ENCODE assay signal across 9 cellular contexts in genomic region chr9:94656190-94656589, GRCh38. TPM values are rescaled to one million over a fixed set of nuclear protein-coding genes. Genes with fewer than 3 reads are reported as not detected.
DNase-seq lines count a peak whose midpoint lies in the region; ATAC-seq, FAIRE-seq and TF ChIP-seq lines count a peak whose summit lies in the region.
"Had no signal": no experiment of that assay in that cellular context is flagged by ENCODE, and none has a peak within 500 bp of the region (broad histone marks: within the 10 kb centered on the region; RNA-seq: fewer than 3 reads in every experiment).

No MANE protein-coding gene starts in this region.

- H3K4me2 ChIP-seq in K562 (ENCODE audit: insufficient read depth, low read length): no peak overlapping the region; the same call in 1 of the 2 replicates

- H3K27me3 ChIP-seq in K562 (ENCODE audit: control insufficient read depth in 2 of 2, insufficient read depth in 2 of 2, low read length in 2 of 2) (peaks cover 40 to 58% of the 10 kb centered on the region in 2 experiments), Caco-2 (replicated peaks; ENCODE audit: control insufficient read depth, insufficient read depth, low read length) (no peaks in the 10 kb centered on the region)
- H3K27me3 ChIP-seq: SJSA1 had no signal

- TF ChIP-seq EP300 in K562 (IDR thresholded peaks at IDR 0.05; ENCODE audit: low read length): no peak

- no TSS peak for BruUV-seq in K562 (replicated peaks; lab: Mats Ljungman, UMichigan)
- BruUV-seq in Caco-2 (replicated peaks; lab: Mats Ljungman, UMichigan): no TSS peak

- H3K27ac ChIP-seq in K562 (ENCODE audit: extremely low read depth, low read depth, low read length): no peak overlapping the region
- H3K27ac ChIP-seq: SJSA1 had no signal

- CTCF ChIA-PET in K562 (lab: Yijun Ruan, JAX; ENCODE audit: low intra/inter-chr PET ratio) (no interaction called here), Caco-2 (lab: Charles Lee) (interaction anchor here (1.4 kb wide), 1 partner anchor 13 kb away, joined by 8 read pairs; no protein-coding TSS in a partner anchor)

- H3K9me3 Mint-ChIP-seq in Caco-2 (ENCODE audit: unreplicated experiment): no peaks in the 10 kb centered on the region

- DNase-seq in NCI-H774 (lab: John Stamatoyannopoulos, UW) (peak; percentile 25), K562 (ENCODE audit: extremely low read depth in 1 of 4, low spot score in 3 of 4) (peak in 1 of 4 experiments; percentile 12), occipital lobe (lab: John Stamatoyannopoulos, UW) (peak; percentile 12), globus pallidus (ENCODE audit: low spot score) (no peak), posterior vena cava (ENCODE audit: low spot score) (no peak), Caco-2 (no peak)

- H3K4me3 ChIP-seq in K562 (no peak overlapping the region), Caco-2 (ENCODE audit: low read depth, low read length) (no peak overlapping the region)
- H3K4me3 ChIP-seq: SJSA1 had no signal

- H3K27me3 Mint-ChIP-seq in Caco-2 (ENCODE audit: insufficient read depth, unreplicated experiment): no peaks in the 10 kb centered on the region

- H3K36me3 Mint-ChIP-seq in Caco-2 (ENCODE audit: insufficient read depth, unreplicated experiment): no peaks in the 10 kb centered on the region

- 2% methylated on average over 6 of the region's 6 CpGs for WGBS in K562 (ENCODE audit: insufficient coverage, low coverage, missing lambda C conversion rate)

- intact Hi-C loops in K562 (cut with micrococcal nuclease): no loop called here
- intact Hi-C loops in posterior vena cava (cut with DNase I): no loop called here
- intact Hi-C loops in Caco-2 (cut with micrococcal nuclease; ENCODE audit: unreplicated experiment): no loop called here

- H3K4me3 Mint-ChIP-seq in Caco-2 (ENCODE audit: unreplicated experiment): no peak overlapping the region

- H3K4me1 ChIP-seq in K562 (replicated peaks in 1 of 2; ENCODE audit: control insufficient read depth in 2 of 2, insufficient read depth in 2 of 2, low read length in 2 of 2) (no peaks in the 10 kb centered on the region), Caco-2 (no peaks in the 10 kb centered on the region)

- TF ChIP-seq RAD21 in K562 (CRISPR knock-in tag; conservative IDR thresholded peaks at IDR 0.05 in 1 of 2, IDR thresholded peaks at IDR 0.05 in 1 of 2): no peak

- ATAC-seq in GM18858 (IDR thresholded peaks at IDR 0.05; ENCODE audit: unreplicated experiment): peak; percentile 97
- ATAC-seq in HG02610 (IDR thresholded peaks at IDR 0.05; ENCODE audit: unreplicated experiment): peak; percentile 98
- peak; percentile 41; the same call in 1 of the 3 replicates for ATAC-seq in K562

- TF ChIP-seq CTCF in K562 (IDR thresholded peaks at IDR 0.05 in 2 of 3, conservative IDR thresholded peaks at IDR 0.05 in 1 of 3; ENCODE audit: insufficient read depth in 2 of 3, low read depth in 1 of 3, low read length in 3 of 3) (no peak), Caco-2 (IDR thresholded peaks at IDR 0.05; ENCODE audit: insufficient read depth in 1 of 2, low read depth in 1 of 2, low read length in 1 of 2, severe bottlenecking in 1 of 2, unreplicated experiment in 1 of 2) (no peak)

- POLR2A ChIA-PET in K562 (lab: Yijun Ruan, JAX) (interaction anchor here (0.7 kb wide), 2 partner anchors 13 to 25 kb away, joined by 3 to 4 read pairs; no protein-coding TSS in a partner anchor), Caco-2 (lab: Charles Lee) (no interaction called here)

- 0 out of 2 replicates have a peak, but pooled peaks cover 5% of the 10 kb centered on the region for H4K20me1 ChIP-seq in K562 (replicated peaks; ENCODE audit: control insufficient read depth, insufficient read depth, low read length)

- H2AFZ ChIP-seq in K562 (ENCODE audit: low read depth, low read length): peak overlapping the region; percentile 51; the same call in 1 of the 2 replicates

- H3K9me1 ChIP-seq in K562 (ENCODE audit: control insufficient read depth, insufficient read depth, low read length): no peaks in the 10 kb centered on the region

- H3K9me3 ChIP-seq in K562 (replicated peaks; ENCODE audit: control insufficient read depth, insufficient read depth, low read depth, low read length): no peaks in the 10 kb centered on the region
- no peaks in the 10 kb centered on the region for H3K9me3 ChIP-seq in Caco-2
- H3K9me3 ChIP-seq: SJSA1 had no signal

- no peak for TF ChIP-seq POLR2A in K562 (conservative IDR thresholded peaks at IDR 0.05)

- no peaks in the 10 kb centered on the region for H3K36me3 ChIP-seq in K562 (ENCODE audit: control insufficient read depth, insufficient read depth, low read length)
- no peaks in the 10 kb centered on the region for H3K36me3 ChIP-seq in Caco-2 (ENCODE audit: control insufficient read depth, insufficient read depth, low read length)
- H3K36me3 ChIP-seq: SJSA1 had no signal

- H3K79me2 ChIP-seq in K562 (ENCODE audit: control insufficient read depth, insufficient read depth, low read length): no peaks in the 10 kb centered on the region

- no peak for FAIRE-seq in K562 (lab: Jason Lieb, UNC)

- H3K9ac ChIP-seq in K562 (ENCODE audit: insufficient read depth in 1 of 2, low read depth in 2 of 2, low read length in 2 of 2): no peak overlapping the region

- H3K4me1 Mint-ChIP-seq in Caco-2 (ENCODE audit: low read depth, unreplicated experiment): no peaks in the 10 kb centered on the region

- H3K27ac Mint-ChIP-seq in Caco-2 (ENCODE audit: unreplicated experiment): no peak overlapping the region

- in situ Hi-C loops in K562 (cut with MboI): no loop called here

TF ChIP-seq in K562, 482 proteins besides CTCF, POLR2A, EP300 and RAD21:
- TF ChIP-seq ARHGAP35 (IDR thresholded peaks at IDR 0.05; ENCODE audit: partially characterized antibody) (no peak), SPI1 (IDR thresholded peaks at IDR 0.05; ENCODE audit: borderline replicate concordance, low read depth, low read length) (peak; percentile 35; the same call in 1 of the 2 replicates)

RNA-seq across cellular contexts. Expression of gene FBP1, which starts 16.9 kb away (rescaled TPM):
- not detected in 2 replicates for total RNA-seq in K562 (2011; cell fraction: chromatin; rRNA removed; ENCODE audit: low replicate concordance)
- total RNA-seq in K562 (2011; cell fraction: nucleolus; rRNA removed): not detected in 2 replicates
- total RNA-seq in K562 (2011; cell fraction: nucleoplasm; rRNA removed): not detected in 2 replicates
- not detected in 2 replicates for total RNA-seq in K562 (2014; rRNA removed)
- not detected in 2 replicates for total RNA-seq in K562 (2014; rRNA removed; fragmentation: Illumina TruSeq; extraction: Trizol)
- total RNA-seq in K562 (2015; rRNA removed; fragmentation: Illumina TruSeq; extraction: Trizol): not detected in 2 replicates
- total RNA-seq in K562 (2021): 0.24 and 0.58 TPM in 2 replicates
- polyA plus RNA-seq in K562 (2011; rRNA removed): not detected in 2 replicates
- not detected in 2 replicates for polyA plus RNA-seq in K562 (2011; cell fraction: cytosol; rRNA removed)
- polyA plus RNA-seq in K562 (2011; cell fraction: nucleus; rRNA removed): not detected in 2 replicates
- not detected in 2 replicates for polyA plus RNA-seq in K562 (2012)
- polyA plus RNA-seq in K562 (2014; fragmentation: Illumina TruSeq; extraction: Trizol): not detected in 2 replicates
- not detected for polyA plus RNA-seq in K562 (2014; fragmentation: Nextera tagmentation; extraction: Ambion mirVana)
- polyA plus RNA-seq in K562 (2014; rRNA removed): not detected in 2 replicates
- not detected in 2 replicates for polyA minus RNA-seq in K562 (2011; rRNA and poly(A)+ RNA removed)
- polyA minus RNA-seq in K562 (2011; cell fraction: cytosol; rRNA and poly(A)+ RNA removed): not detected in 2 replicates
- polyA minus RNA-seq in K562 (2011; cell fraction: nucleus; rRNA and poly(A)+ RNA removed): not detected in 2 replicates
- not detected for total RNA-seq in occipital lobe
- total RNA-seq in posterior vena cava: 1 to 10 TPM; 4.2 to 4.7 TPM
- 1.8 and 2.3 TPM in 2 replicates for total RNA-seq in Caco-2 (2022)
- total RNA-seq: SJSA1 had no signal

Comparison
In these comparisons a context has a peak if more than half of its experiments do, and no peak if none do; other contexts are left out.
1. ATAC-seq: peak in every context shown above with its lines; median percentile 98 in HG02610; 97 in GM18858; 41 in K562.
2. DNase-seq: peak in NCI-H774 (single experiment) and occipital lobe (single experiment); none in globus pallidus (single experiment), posterior vena cava (single experiment) and Caco-2 (0 of 2).